9 cellular contexts compared by ENCODE assay signal in genomic region chr3:48268381-48268935, GRCh38. TPM values are rescaled to one million over a fixed set of nuclear protein-coding genes. Genes with fewer than 3 reads are reported as not detected.
A peak's percentile ranks its signal among the peaks of the same experiment; 100 is the strongest.
DNase-seq lines count a peak whose midpoint lies in the region; ATAC-seq and TF ChIP-seq lines count a peak whose summit lies in the region.
"Had no signal": no experiment of that assay in that cellular context is flagged by ENCODE, and none has a peak within 500 bp of the region (broad histone marks: within the 10 kb centered on the region; RNA-seq: fewer than 3 reads in every experiment).

No MANE protein-coding gene starts in this region.

- H3K36me3 Mint-ChIP-seq in CD4-positive, alpha-beta T cell (ENCODE audit: low read depth), result peaks cover 22% of the 10 kb centered on the region
- H3K36me3 Mint-ChIP-seq in activated naive CD4-positive, alpha-beta T cell treated with anti-CD3 and anti-CD28 coated beads, Interleukin-2, amount 10 ng/mL, durations not matched to agents 7 days and 5 days, result peaks cover 55% of the 10 kb centered on the region
- peaks cover 59% of the 10 kb centered on the region for H3K36me3 Mint-ChIP-seq in neural progenitor cell

- H3K4me2 ChIP-seq in PC-9 (no peak overlapping the region), neural progenitor cell (no peak overlapping the region)

- no peaks in the 10 kb centered on the region for H3K9me3 Mint-ChIP-seq in CD4-positive, alpha-beta T cell
- no peaks in the 10 kb centered on the region for H3K9me3 Mint-ChIP-seq in activated naive CD4-positive, alpha-beta T cell treated with anti-CD3 and anti-CD28 coated beads, Interleukin-2, amount 10 ng/mL, durations not matched to agents 7 days and 5 days
- H3K9me3 Mint-ChIP-seq in neural progenitor cell, result peaks cover 3% of the 10 kb centered on the region

- H3K27ac Mint-ChIP-seq in CD4-positive, alpha-beta T cell, result peak overlapping the region; percentile 87
- peak overlapping the region; percentile 92 for H3K27ac Mint-ChIP-seq in activated naive CD4-positive, alpha-beta T cell treated with anti-CD3 and anti-CD28 coated beads, Interleukin-2, amount 10 ng/mL, durations not matched to agents 7 days and 5 days
- H3K27ac Mint-ChIP-seq in neural progenitor cell, result peak overlapping the region; percentile 78

- no peaks in the 10 kb centered on the region for H3K9me2 ChIP-seq in PC-9 (ENCODE audit: insufficient read depth)

- peak overlapping the region; percentile 74 for H3K4me3 Mint-ChIP-seq in CD4-positive, alpha-beta T cell
- peak overlapping the region; percentile 54 for H3K4me3 Mint-ChIP-seq in activated naive CD4-positive, alpha-beta T cell treated with anti-CD3 and anti-CD28 coated beads, Interleukin-2, amount 10 ng/mL, durations not matched to agents 7 days and 5 days
- H3K4me3 Mint-ChIP-seq in neural progenitor cell, result peak overlapping the region; percentile 43

- ATAC-seq in CD4-positive, alpha-beta T cell (ENCODE audit: poor library complexity), result peak; percentile 95
- no peak for ATAC-seq in HG03520 (IDR thresholded peaks at IDR 0.05; ENCODE audit: unreplicated experiment)

- no peak for TF ChIP-seq CTCF in CD4-positive, alpha-beta T cell (IDR thresholded peaks at IDR 0.05)
- TF ChIP-seq CTCF in PC-9 (conservative IDR thresholded peaks at IDR 0.05) (no peak), neural progenitor cell (IDR thresholded peaks at IDR 0.05) (no peak), suprapubic skin (IDR thresholded peaks at IDR 0.05) (no peak), tibial artery (IDR thresholded peaks at IDR 0.05) (no peak)

- H3K27ac ChIP-seq in CD4-positive, alpha-beta T cell (ENCODE audit: low read depth, low read length), result peak overlapping the region; percentile 67
- no peak overlapping the region for H3K27ac ChIP-seq in PC-9
- peak overlapping the region; percentile 29 for H3K27ac ChIP-seq in neural progenitor cell
- peak overlapping the region; percentile 92 for H3K27ac ChIP-seq in suprapubic skin
- no peak overlapping the region for H3K27ac ChIP-seq in tibial artery

- CTCF ChIA-PET in CD4-positive, alpha-beta T cell (lab: Charles Lee), result interaction anchor here (1.2 to 5.6 kb wide), 8 partner anchors 14 to 290 kb away, joined by 3 to 38 read pairs (median 5); partner anchors contain the start of genes CCDC51, NME6, TMA7 and ZNF589
- CTCF ChIA-PET in PC-9 (lab: Charles Lee), result interaction anchor here (1.4 to 2.0 kb wide), 3 partner anchors 74 to 168 kb away, joined by 5 to 23 read pairs (median 9); no protein-coding TSS in a partner anchor
- CTCF ChIA-PET in activated naive CD4-positive, alpha-beta T cell treated with anti-CD3 and anti-CD28 coated beads, Interleukin-2, amount 10 ng/mL, durations not matched to agents 7 days and 5 days (lab: Charles Lee), result interaction anchor here (0.9 to 7.3 kb wide), 8 partner anchors 14 to 171 kb away, joined by 3 to 110 read pairs (median 4); partner anchors contain the start of genes CCDC51, TMA7 and ZNF589

- peaks cover 36% of the 10 kb centered on the region for H3K4me1 Mint-ChIP-seq in CD4-positive, alpha-beta T cell (ENCODE audit: low read depth)
- peaks cover 37% of the 10 kb centered on the region for H3K4me1 Mint-ChIP-seq in activated naive CD4-positive, alpha-beta T cell treated with anti-CD3 and anti-CD28 coated beads, Interleukin-2, amount 10 ng/mL, durations not matched to agents 7 days and 5 days
- H3K4me1 Mint-ChIP-seq in neural progenitor cell, result peaks cover 25% of the 10 kb centered on the region

- H3F3A ChIP-seq in PC-9 (ENCODE audit: insufficient read depth, low read depth) (no peaks in the 10 kb centered on the region), neural progenitor cell (ENCODE audit: low read depth) (peaks cover 14% of the 10 kb centered on the region)

- WGBS in suprapubic skin, result 41% methylated on average over 13 of the region's 13 CpGs

- no peaks in the 10 kb centered on the region for H3K9me3 ChIP-seq in CD4-positive, alpha-beta T cell (ENCODE audit: control insufficient read depth, low read length)
- H3K9me3 ChIP-seq in PC-9 (ENCODE audit: insufficient read depth, low read depth) (no peaks in the 10 kb centered on the region), neural progenitor cell (ENCODE audit: low read depth) (no peaks in the 10 kb centered on the region), suprapubic skin (no peaks in the 10 kb centered on the region), tibial artery (no peaks in the 10 kb centered on the region)

- TF ChIP-seq POLR2A in suprapubic skin (IDR thresholded peaks at IDR 0.05), result no peak

- H3K27me3 Mint-ChIP-seq in CD4-positive, alpha-beta T cell, result no peaks in the 10 kb centered on the region
- no peaks in the 10 kb centered on the region for H3K27me3 Mint-ChIP-seq in activated naive CD4-positive, alpha-beta T cell treated with anti-CD3 and anti-CD28 coated beads, Interleukin-2, amount 10 ng/mL, durations not matched to agents 7 days and 5 days
- H3K27me3 Mint-ChIP-seq in neural progenitor cell (ENCODE audit: insufficient read depth, low read depth), result peaks cover 5% of the 10 kb centered on the region

- H3K79me2 ChIP-seq in PC-9 (ENCODE audit: low read depth) (no peaks in the 10 kb centered on the region), neural progenitor cell (ENCODE audit: low read depth) (no peaks in the 10 kb centered on the region)

- TF ChIP-seq EP300 in suprapubic skin (IDR thresholded peaks at IDR 0.05), result no peak

- no peaks in the 10 kb centered on the region for H3K27me3 ChIP-seq in CD4-positive, alpha-beta T cell (ENCODE audit: control insufficient read depth, insufficient read depth, low read length)
- no peaks in the 10 kb centered on the region for H3K27me3 ChIP-seq in PC-9 (ENCODE audit: insufficient read depth, low read depth)
- H3K27me3 ChIP-seq in neural progenitor cell, result no peaks in the 10 kb centered on the region
- H3K27me3 ChIP-seq in suprapubic skin, result no peaks in the 10 kb centered on the region
- no peaks in the 10 kb centered on the region for H3K27me3 ChIP-seq in tibial artery

- no peak overlapping the region for H3K4me3 ChIP-seq in PC-9
- H3K4me3 ChIP-seq in neural progenitor cell, result no peak overlapping the region
- H3K4me3 ChIP-seq in suprapubic skin, result peak overlapping the region; percentile 17
- no peak overlapping the region for H3K4me3 ChIP-seq in tibial artery

- BruUV-seq in PC-9 (replicated peaks; lab: Mats Ljungman, UMichigan), result no TSS peak

- H2AFZ ChIP-seq in PC-9 (no peak overlapping the region), neural progenitor cell (replicated peaks) (no peak overlapping the region)

- POLR2A ChIA-PET in CD4-positive, alpha-beta T cell (lab: Charles Lee), result interaction anchor here (0.9 to 3.3 kb wide), 7 partner anchors 9 to 738 kb away, joined by 3 to 32 read pairs (median 6); partner anchors contain the start of genes NME6, PFKFB4, WDR6 and ZNF589
- POLR2A ChIA-PET in PC-9 (lab: Charles Lee; ENCODE audit: unreplicated experiment), result interaction anchor here (0.5 to 2.3 kb wide), 7 partner anchors 130 to 444 kb away, joined by 3 to 24 read pairs (median 6); partner anchors contain the start of genes CCDC51 and TMA7

- peak; percentile 55 to 89 (median 72) for DNase-seq in CD4-positive, alpha-beta T cell
- DNase-seq in PC-9 (peak; percentile 70 to 79), neural progenitor cell (ENCODE audit: low spot score) (no peak), suprapubic skin (ENCODE audit: low spot score in 2 of 2) (peak in 1 of 2 donors; percentile 72), kidney glomerular epithelial cell (lab: John Stamatoyannopoulos, UW) (no peak), tibial artery (no peak)
- DNase-seq in activated naive CD4-positive, alpha-beta T cell treated with anti-CD3 and anti-CD28 coated beads, Interleukin-2, amount 10 ng/mL, durations not matched to agents 7 days and 5 days, result peak; percentile 86

- no peaks in the 10 kb centered on the region for H4K20me1 ChIP-seq in PC-9 (ENCODE audit: insufficient read depth)
- H4K20me1 ChIP-seq in neural progenitor cell (ENCODE audit: low read depth), result no peaks in the 10 kb centered on the region

- H3K4me1 ChIP-seq in PC-9 (replicated peaks; ENCODE audit: insufficient read depth) (no peaks in the 10 kb centered on the region), neural progenitor cell (no peaks in the 10 kb centered on the region), suprapubic skin (peaks cover 29% of the 10 kb centered on the region), tibial artery (no peaks in the 10 kb centered on the region)

- intact Hi-C loops in CD4-positive, alpha-beta T cell (cut with DNase I, micrococcal nuclease), result loop anchor here (1.0 to 2.0 kb wide), 3 partner anchors 27 to 80 kb away; partner anchors contain the start of genes NME6 (in 2 of the 2), ZNF589 (in 2 of the 2) and CDC25A (in 1 of the 2)
- intact Hi-C loops in PC-9 (cut with micrococcal nuclease; ENCODE audit: unreplicated experiment), result loop anchor here (5.0 kb wide), 1 partner anchor 289 kb away; the partner anchor contains the start of gene PFKFB4
- intact Hi-C loops in tibial artery (cut with DNase I; ENCODE audit: low total_unique reads), result no loop called here

- no peaks in the 10 kb centered on the region for H3K36me3 ChIP-seq in PC-9 (ENCODE audit: low read depth)
- no peaks in the 10 kb centered on the region for H3K36me3 ChIP-seq in neural progenitor cell
- H3K36me3 ChIP-seq in suprapubic skin, result peaks cover 14% of the 10 kb centered on the region
- H3K36me3 ChIP-seq in tibial artery, result peaks cover 18 to 60% (median 34%) of the 10 kb centered on the region in 3 donors

- no peak overlapping the region for H3K9ac ChIP-seq in neural progenitor cell

RNA-seq across cellular contexts. Expression of gene ZNF589, which starts 27.6 kb away (rescaled TPM):
- total RNA-seq in CD4-positive, alpha-beta T cell, result 10 to 100 TPM; 18.3 to 20.5 TPM
- total RNA-seq in PC-9 (2021), result 11.1 and 11.7 TPM in 2 replicates
- 49.9 and 57.3 TPM in 2 replicates for total RNA-seq in neural progenitor cell (ENCODE audit: low replicate concordance)
- total RNA-seq in suprapubic skin, result 10 to 100 TPM in 3 of 4 donors, 1 to 10 TPM in 1; 8.7 to 25.2 (median 14.6) TPM

RNA-seq across cellular contexts. Expression of gene NME6, which starts 32.7 kb away (rescaled TPM):
- total RNA-seq in CD4-positive, alpha-beta T cell, result 1 to 10 TPM; 7.5 to 8.7 TPM
- 38.3 and 42.8 TPM in 2 replicates for total RNA-seq in PC-9 (2021)
- total RNA-seq in neural progenitor cell (ENCODE audit: low replicate concordance), result 18.8 and 26.5 TPM in 2 replicates
- total RNA-seq in suprapubic skin, result 10 to 100 TPM; 16.9 to 27.6 (median 20.6) TPM

RNA-seq across cellular contexts. Expression of gene CAMP, which starts 45.2 kb away (rescaled TPM):
- not detected for total RNA-seq in CD4-positive, alpha-beta T cell
- total RNA-seq in PC-9 (2021) (not detected in 2 replicates), neural progenitor cell (ENCODE audit: low replicate concordance) (not detected in 2 replicates), suprapubic skin (not detected)
- total RNA-seq: mononuclear cell had no signal

Comparison
In these comparisons a context has a peak if more than half of its experiments do, and no peak if none do; other contexts are left out.
1. DNase-seq: peak in CD4-positive, alpha-beta T cell (10 of 10), PC-9 (2 of 2) and activated naive CD4-positive, alpha-beta T cell treated with anti-CD3 and anti-CD28 coated beads, Interleukin-2, amount 10 ng/mL, durations not matched to agents 7 days and 5 days (single experiment); none in neural progenitor cell (single experiment), kidney glomerular epithelial cell (single experiment) and tibial artery (0 of 2).
2. H3K27ac ChIP-seq: peak in CD4-positive, alpha-beta T cell (single experiment), neural progenitor cell (single experiment) and suprapubic skin (single experiment); none in PC-9 (single experiment) and tibial artery (0 of 2).
3. Peak in every context shown above with its lines, with median percentiles within 50 percentile points of each other: H3K27ac Mint-ChIP-seq and H3K4me3 Mint-ChIP-seq.